ENCODE assay signal across 30 cellular contexts in the genomic region with DNA sequence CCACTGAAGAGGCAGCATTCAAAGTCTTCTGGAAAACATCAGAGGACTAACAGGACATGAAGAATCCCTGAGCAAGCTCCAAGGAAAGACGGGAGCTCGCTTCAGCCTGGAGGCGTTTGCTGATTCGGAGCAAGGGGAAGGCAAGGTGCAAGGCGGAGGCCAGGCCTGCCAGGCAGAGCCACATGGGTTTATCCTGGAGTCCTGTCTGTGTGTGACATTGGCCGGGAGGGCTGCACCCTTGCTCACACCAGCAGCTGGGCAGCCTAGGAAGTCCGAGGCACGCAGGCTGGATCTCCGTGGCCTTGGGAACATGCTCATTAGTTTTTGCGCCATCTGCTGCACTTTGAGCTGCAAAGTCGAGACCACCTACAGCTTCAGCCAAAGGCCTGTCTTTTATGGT.
"Had no signal": no experiment of that assay in that cellular context is flagged by ENCODE, and none has a peak within 500 bp of the region (broad histone marks: within the 10 kb centered on the region; RNA-seq: fewer than 3 reads in every experiment).

No MANE protein-coding gene starts in this region.

- ATAC-seq: heart left ventricle; mucosa of descending colon; naive thymus-derived CD4-positive, alpha-beta T cell; natural killer cell treated with Interleukin-12 subunit alpha and Interleukin-12 subunit beta and Interleukin-15 and Interleukin-18, amount 100 ng/mL, for 72 hours; stimulated activated memory B cell treated with anti-CD40 and anti-IgM and Interleukin-4, amounts not matched to agents 10 μg/mL and 1 μg/mL and 100 μg/mL, for 72 hours; upper lobe of right lung had no signal

- H3K9ac ChIP-seq: parathyroid adenoma had no signal

- H3K79me2 ChIP-seq: parathyroid adenoma had no signal

- DNase-seq: heart left ventricle; hypothalamus; immature natural killer cell; left ventricle myocardium inferior; midbrain; mucosa of descending colon; naive thymus-derived CD4-positive, alpha-beta T cell; occipital lobe; right lobe of liver; stimulated activated CD4-positive, alpha-beta T cell treated with anti-CD3 and anti-CD28 coated beads, Interleukin-12 subunit alpha, Interleukin-12 subunit beta, amount 100 ng/mL, for 4 hours; stimulated activated CD4-positive, alpha-beta T cell treated with anti-CD3 and anti-CD28 coated beads, Interleukin-15, amount 100 ng/mL, for 24 hours; stimulated activated CD4-positive, alpha-beta T cell treated with anti-CD3 and anti-CD28 coated beads, Interleukin-2, amount 100 ng/mL, for 24 hours; stimulated activated CD4-positive, alpha-beta T cell treated with anti-CD3 and anti-CD28 coated beads, Interleukin-4, amount 100 ng/mL, for 24 hours; stimulated activated naive CD4-positive, alpha-beta T cell treated with Interleukin-2 at 50 U/mL for 16 hours; tibial artery; trophoblast cell; upper lobe of right lung had no signal

- H3K27me3 ChIP-seq: neutrophil, right atrium auricular region, right lobe of liver, upper lobe of right lung had no signal

- H3K9me3 ChIP-seq: heart left ventricle, left ventricle myocardium inferior, mucosa of descending colon, neutrophil, right atrium auricular region, right lobe of liver, suprapubic skin, thoracic aorta, tibial artery, upper lobe of right lung had no signal

- H3K4me3 ChIP-seq: heart left ventricle, left ventricle myocardium inferior, lung, mucosa of descending colon, right atrium auricular region, right lobe of liver, skin epidermis, suprapubic skin, thoracic aorta, tibial artery, upper lobe of right lung had no signal

- FAIRE-seq: islet of Langerhans, urothelium cell line had no signal

- H3K4me1 Mint-ChIP-seq: immature natural killer cell had no signal

- H3K27ac Mint-ChIP-seq: memory B cell; naive thymus-derived CD4-positive, alpha-beta T cell; natural killer cell treated with Interleukin-12 subunit alpha and Interleukin-12 subunit beta and Interleukin-15 and Interleukin-18, amount 100 ng/mL, for 72 hours; progenitor cell of endocrine pancreas; stimulated activated memory B cell treated with anti-CD40 and anti-IgM and Interleukin-4, amounts not matched to agents 10 μg/mL and 1 μg/mL and 100 μg/mL, for 72 hours had no signal

- H3K27ac ChIP-seq: heart left ventricle, left ventricle myocardium inferior, neutrophil, parathyroid adenoma, right atrium auricular region, right lobe of liver, skin epidermis, suprapubic skin, thoracic aorta, tibial artery, upper lobe of right lung had no signal

- H3K4me1 ChIP-seq: heart left ventricle, left ventricle myocardium inferior, parathyroid adenoma, right atrium auricular region, right lobe of liver, suprapubic skin, tibial artery, upper lobe of right lung had no signal

- H3K4me3 Mint-ChIP-seq: immature natural killer cell; memory B cell; naive thymus-derived CD4-positive, alpha-beta T cell; natural killer cell treated with Interleukin-12 subunit alpha and Interleukin-12 subunit beta and Interleukin-15 and Interleukin-18, amount 100 ng/mL, for 72 hours; stimulated activated memory B cell treated with anti-CD40 and anti-IgM and Interleukin-4, amounts not matched to agents 10 μg/mL and 1 μg/mL and 100 μg/mL, for 72 hours had no signal

- H3K36me3 ChIP-seq: heart left ventricle, left ventricle myocardium inferior, neutrophil, right atrium auricular region, right lobe of liver, suprapubic skin, thoracic aorta, tibial artery, upper lobe of right lung had no signal

- H3K9me3 Mint-ChIP-seq: immature natural killer cell; memory B cell; naive thymus-derived CD4-positive, alpha-beta T cell; natural killer cell treated with Interleukin-12 subunit alpha and Interleukin-12 subunit beta and Interleukin-15 and Interleukin-18, amount 100 ng/mL, for 72 hours; stimulated activated memory B cell treated with anti-CD40 and anti-IgM and Interleukin-4, amounts not matched to agents 10 μg/mL and 1 μg/mL and 100 μg/mL, for 72 hours had no signal

- H2AFZ ChIP-seq: parathyroid adenoma had no signal
